Comparison of ENCODE assay signal across 1 cellular context in the genomic region with DNA sequence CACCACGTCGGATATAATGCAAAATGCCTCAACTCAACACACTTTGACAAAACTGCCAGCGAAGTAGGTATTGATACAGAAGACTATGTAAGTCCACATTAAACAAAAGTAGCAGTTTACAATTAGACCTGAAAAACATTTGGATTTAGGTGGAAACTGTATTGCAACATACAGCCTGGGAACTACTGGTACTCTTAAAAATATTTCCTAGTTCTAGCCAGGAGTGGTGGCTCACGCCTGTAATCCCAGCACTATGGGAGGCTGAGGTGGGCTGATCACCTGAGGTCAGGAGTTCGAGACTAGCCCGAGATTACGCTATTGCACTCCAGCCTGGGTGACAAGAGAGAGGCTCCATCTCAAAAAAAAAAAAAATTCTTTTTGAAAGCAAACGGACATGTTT.
TF ChIP-seq lines count a peak whose summit lies in the region.

No MANE protein-coding gene starts in this region.

TF ChIP-seq in GM23338, 12 proteins besides CTCF, POLR2A, EP300 and RAD21 (continued from another document):
- TF ChIP-seq, protein P1, sequence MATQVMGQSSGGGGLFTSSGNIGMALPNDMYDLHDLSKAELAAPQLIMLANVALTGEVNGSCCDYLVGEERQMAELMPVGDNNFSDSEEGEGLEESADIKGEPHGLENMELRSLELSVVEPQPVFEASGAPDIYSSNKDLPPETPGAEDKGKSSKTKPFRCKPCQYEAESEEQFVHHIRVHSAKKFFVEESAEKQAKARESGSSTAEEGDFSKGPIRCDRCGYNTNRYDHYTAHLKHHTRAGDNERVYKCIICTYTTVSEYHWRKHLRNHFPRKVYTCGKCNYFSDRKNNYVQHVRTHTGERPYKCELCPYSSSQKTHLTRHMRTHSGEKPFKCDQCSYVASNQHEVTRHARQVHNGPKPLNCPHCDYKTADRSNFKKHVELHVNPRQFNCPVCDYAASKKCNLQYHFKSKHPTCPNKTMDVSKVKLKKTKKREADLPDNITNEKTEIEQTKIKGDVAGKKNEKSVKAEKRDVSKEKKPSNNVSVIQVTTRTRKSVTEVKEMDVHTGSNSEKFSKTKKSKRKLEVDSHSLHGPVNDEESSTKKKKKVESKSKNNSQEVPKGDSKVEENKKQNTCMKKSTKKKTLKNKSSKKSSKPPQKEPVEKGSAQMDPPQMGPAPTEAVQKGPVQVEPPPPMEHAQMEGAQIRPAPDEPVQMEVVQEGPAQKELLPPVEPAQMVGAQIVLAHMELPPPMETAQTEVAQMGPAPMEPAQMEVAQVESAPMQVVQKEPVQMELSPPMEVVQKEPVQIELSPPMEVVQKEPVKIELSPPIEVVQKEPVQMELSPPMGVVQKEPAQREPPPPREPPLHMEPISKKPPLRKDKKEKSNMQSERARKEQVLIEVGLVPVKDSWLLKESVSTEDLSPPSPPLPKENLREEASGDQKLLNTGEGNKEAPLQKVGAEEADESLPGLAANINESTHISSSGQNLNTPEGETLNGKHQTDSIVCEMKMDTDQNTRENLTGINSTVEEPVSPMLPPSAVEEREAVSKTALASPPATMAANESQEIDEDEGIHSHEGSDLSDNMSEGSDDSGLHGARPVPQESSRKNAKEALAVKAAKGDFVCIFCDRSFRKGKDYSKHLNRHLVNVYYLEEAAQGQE (IDR thresholded peaks at IDR 0.05; ENCODE audit: unreplicated experiment), result no peak
- TF ChIP-seq ZNF114 (CRISPR knock-in tag; IDR thresholded peaks at IDR 0.05) (no peak), CREB1 (CRISPR knock-in tag; IDR thresholded peaks at IDR 0.05; ENCODE audit: low read depth) (no peak), STAT1 (IDR thresholded peaks at IDR 0.05; ENCODE audit: unreplicated experiment) (no peak), EZH2phosphoT487 (IDR thresholded peaks at IDR 0.05; ENCODE audit: unreplicated experiment) (no peak), NANOG (IDR thresholded peaks at IDR 0.05; ENCODE audit: borderline replicate concordance) (no peak), EZH2 (IDR thresholded peaks at IDR 0.05; ENCODE audit: low read depth, unreplicated experiment) (no peak), ZNF331 (CRISPR knock-in tag; IDR thresholded peaks at IDR 0.05; ENCODE audit: low read depth) (no peak), ZNF462 (CRISPR knock-in tag; IDR thresholded peaks at IDR 0.05) (no peak), JUNB (IDR thresholded peaks at IDR 0.05; ENCODE audit: unreplicated experiment) (no peak)
TF ChIP-seq in GM23338: peak in this region for 0.
